In the genomic region with DNA sequence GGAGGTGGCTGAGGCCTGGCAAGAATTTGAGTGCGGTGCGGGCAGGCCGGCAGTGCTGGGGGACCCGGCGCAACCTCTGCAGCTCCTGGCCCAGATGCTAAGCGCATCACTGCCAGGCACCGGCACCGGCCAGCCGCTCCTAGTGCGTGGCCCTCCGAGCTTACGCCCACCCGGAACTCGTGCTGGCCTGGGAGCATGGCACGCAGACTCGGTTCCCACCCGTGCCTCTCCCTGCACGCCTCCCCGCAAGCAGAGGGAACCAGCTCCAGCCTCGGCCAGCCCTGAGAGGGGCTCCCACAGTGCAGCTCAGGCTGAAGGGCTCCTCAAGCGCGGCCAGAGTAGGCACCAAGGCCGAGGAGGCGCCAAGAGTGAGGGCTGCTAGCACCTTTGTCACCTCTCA, we compare ENCODE assay signal across 19 cellular contexts.
"Had no signal": no experiment of that assay in that cellular context is flagged by ENCODE, and none has a peak within 500 bp of the region (broad histone marks: within the 10 kb centered on the region; RNA-seq: fewer than 3 reads in every experiment).

No MANE protein-coding gene starts in this region.

- H3K9ac ChIP-seq: SK-N-SH had no signal

- H3K9me3 ChIP-seq: SK-N-SH had no signal

- H3K4me2 ChIP-seq: SK-N-SH had no signal

- DNase-seq: KBM-7, MV-4-11, NCI-H1048, NCI-H1105, NCI-H1417, NCI-H1436 treated with DMSO at 0.1 percent for 48 hours, NCI-H1694 treated with DMSO at 0.1 percent for 48 hours, NCI-H1930, NCI-H2081, NCI-H2107, NCI-H226, NCI-H446, NCI-H510A, NCI-H524 treated with DMSO at 0.1 percent for 48 hours, NCI-H69, NCI-H774, Right ventricle myocardium superior, RPMI8226 had no signal
